Comparison of ENCODE assay signal across 36 cellular contexts in the genomic region with DNA sequence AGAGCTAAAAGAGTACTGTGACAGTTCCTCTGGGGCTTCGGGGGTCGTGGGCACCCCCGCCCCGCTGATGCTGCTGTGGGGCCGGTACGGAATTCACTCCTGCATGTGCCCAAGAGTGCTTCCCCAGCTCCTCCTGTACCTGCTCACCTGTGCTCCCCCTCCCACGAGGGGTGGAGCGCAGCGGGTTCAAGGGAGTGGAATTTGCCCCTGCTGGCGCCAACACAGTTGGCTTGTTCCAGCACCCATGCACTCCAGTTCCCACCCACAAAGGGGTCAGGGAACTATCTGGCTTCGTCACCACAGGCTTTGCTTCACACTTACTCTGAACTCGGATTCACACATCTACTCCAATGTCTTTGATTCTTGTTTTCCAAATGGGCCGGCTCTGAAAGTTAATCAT.
"Had no signal": no experiment of that assay in that cellular context is flagged by ENCODE, and none has a peak within 500 bp of the region (broad histone marks: within the 10 kb centered on the region; RNA-seq: fewer than 3 reads in every experiment).

No MANE protein-coding gene starts in this region.

- H3K4me1 Mint-ChIP-seq: activated B cell treated with CpG ODN at 0.5 μM for 24 hours; activated CD4-positive, alpha-beta memory T cell treated with anti-CD3 and anti-CD28 coated beads, Interleukin-2, amount 10 ng/mL, durations not matched to agents 7 days and 5 days; activated CD4-positive, alpha-beta T cell treated with anti-CD3 and anti-CD28 coated beads, Interleukin-2, amount 10 ng/mL, durations not matched to agents 7 days and 5 days; activated naive CD4-positive, alpha-beta T cell treated with anti-CD3 and anti-CD28 coated beads, Interleukin-2, amount 10 ng/mL, durations not matched to agents 7 days and 5 days; activated naive CD8-positive, alpha-beta T cell treated with anti-CD3 and anti-CD28 coated beads, Interleukin-2, amount 10 ng/mL, durations not matched to agents 7 days and 5 days; brain; T-helper 17 cell had no signal

- H3K27ac Mint-ChIP-seq: activated B cell treated with CpG ODN at 0.5 μM for 24 hours; activated CD4-positive, alpha-beta memory T cell treated with anti-CD3 and anti-CD28 coated beads, Interleukin-2, amount 10 ng/mL, durations not matched to agents 7 days and 5 days; activated CD4-positive, alpha-beta T cell treated with anti-CD3 and anti-CD28 coated beads, Interleukin-2, amount 10 ng/mL, durations not matched to agents 7 days and 5 days; activated naive CD4-positive, alpha-beta T cell treated with anti-CD3 and anti-CD28 coated beads, Interleukin-2, amount 10 ng/mL, durations not matched to agents 7 days and 5 days; activated naive CD4-positive, alpha-beta T cell treated with anti-CD3 and anti-CD28 coated beads, Interleukin-2, amount 50 U/mL, for 72 hours; activated naive CD8-positive, alpha-beta T cell treated with anti-CD3 and anti-CD28 coated beads, Interleukin-2, amount 10 ng/mL, durations not matched to agents 7 days and 5 days; activated T-cell treated with anti-CD3 and anti-CD28 coated beads, Interleukin-2, amount 50 U/mL, for 24 hours; activated T-cell treated with anti-CD3 and anti-CD28 coated beads, Interleukin-2, amount 50 U/mL, for 72 hours; brain; effector memory CD8-positive, alpha-beta T cell; T-helper 17 cell; T-helper 2 cell treated with Interferon-gamma antibody and Interleukin-4, amounts not matched to agents 5 μg/mL and 100 μg/mL, for 36 hours had no signal

- H3K36me3 ChIP-seq: ascending aorta, breast epithelium, cardiac muscle cell, esophagus muscularis mucosa, gastrocnemius medialis, heart left ventricle, WERI-Rb-1 had no signal

- H3K27ac ChIP-seq: ascending aorta, breast epithelium, cardiac muscle cell, coronary artery, esophagus muscularis mucosa, foreskin keratinocyte, gastrocnemius medialis, heart left ventricle, WERI-Rb-1 had no signal

- ATAC-seq: activated CD4-positive, CD25-positive, alpha-beta regulatory T cell treated with anti-CD3 and anti-CD28 coated beads, Interleukin-2, amount 50 U/mL, for 24 hours; activated naive CD4-positive, alpha-beta T cell treated with anti-CD3 and anti-CD28 coated beads, Interleukin-2, amount 50 U/mL, for 72 hours; activated T-cell treated with anti-CD3 and anti-CD28 coated beads, Interleukin-2, amount 50 U/mL, for 72 hours; effector memory CD8-positive, alpha-beta T cell; foreskin keratinocyte; gastrocnemius medialis; heart left ventricle; T-helper 17 cell had no signal

- H3K4me3 Mint-ChIP-seq: activated B cell treated with CpG ODN at 0.5 μM for 24 hours; activated CD4-positive, alpha-beta memory T cell treated with anti-CD3 and anti-CD28 coated beads, Interleukin-2, amount 10 ng/mL, durations not matched to agents 7 days and 5 days; activated CD4-positive, alpha-beta T cell treated with anti-CD3 and anti-CD28 coated beads, Interleukin-2, amount 10 ng/mL, durations not matched to agents 7 days and 5 days; activated naive CD4-positive, alpha-beta T cell treated with anti-CD3 and anti-CD28 coated beads, Interleukin-2, amount 10 ng/mL, durations not matched to agents 7 days and 5 days; activated naive CD8-positive, alpha-beta T cell treated with anti-CD3 and anti-CD28 coated beads, Interleukin-2, amount 10 ng/mL, durations not matched to agents 7 days and 5 days; activated T-cell treated with anti-CD3 and anti-CD28 coated beads, Interleukin-2, amount 50 U/mL, for 24 hours; activated T-cell treated with anti-CD3 and anti-CD28 coated beads, Interleukin-2, amount 50 U/mL, for 72 hours; brain; effector memory CD8-positive, alpha-beta T cell; T-helper 17 cell; T-helper 2 cell treated with Interferon-gamma antibody and Interleukin-4, amounts not matched to agents 5 μg/mL and 100 μg/mL, for 36 hours had no signal

- H3K36me3 Mint-ChIP-seq: activated naive CD4-positive, alpha-beta T cell treated with anti-CD3 and anti-CD28 coated beads, Interleukin-2, amount 10 ng/mL, durations not matched to agents 7 days and 5 days; activated naive CD4-positive, alpha-beta T cell treated with anti-CD3 and anti-CD28 coated beads, Interleukin-2, amount 50 U/mL, for 72 hours; activated naive CD8-positive, alpha-beta T cell treated with anti-CD3 and anti-CD28 coated beads, Interleukin-2, amount 10 ng/mL, durations not matched to agents 7 days and 5 days; brain had no signal

- H3K27me3 ChIP-seq: ascending aorta, breast epithelium, cardiac muscle cell, esophagus muscularis mucosa, foreskin keratinocyte, gastrocnemius medialis, heart left ventricle had no signal

- H3K9me3 Mint-ChIP-seq: brain had no signal

- H3K27me3 Mint-ChIP-seq: activated B cell treated with CpG ODN at 0.5 μM for 24 hours; activated CD4-positive, alpha-beta memory T cell treated with anti-CD3 and anti-CD28 coated beads, Interleukin-2, amount 10 ng/mL, durations not matched to agents 7 days and 5 days; activated CD4-positive, alpha-beta T cell treated with anti-CD3 and anti-CD28 coated beads, Interleukin-2, amount 10 ng/mL, durations not matched to agents 7 days and 5 days; activated naive CD4-positive, alpha-beta T cell treated with anti-CD3 and anti-CD28 coated beads, Interleukin-2, amount 10 ng/mL, durations not matched to agents 7 days and 5 days; activated naive CD8-positive, alpha-beta T cell treated with anti-CD3 and anti-CD28 coated beads, Interleukin-2, amount 10 ng/mL, durations not matched to agents 7 days and 5 days; activated T-cell treated with anti-CD3 and anti-CD28 coated beads, Interleukin-2, amount 50 U/mL, for 24 hours; effector memory CD8-positive, alpha-beta T cell; T-helper 17 cell had no signal

- H3K4me1 ChIP-seq: ascending aorta, breast epithelium, esophagus muscularis mucosa, foreskin keratinocyte, gastrocnemius medialis, heart left ventricle had no signal

- DNase-seq: activated B cell treated with CpG ODN at 0.5 μM for 24 hours; activated CD4-positive, alpha-beta memory T cell treated with anti-CD3 and anti-CD28 coated beads, Interleukin-2, amount 10 ng/mL, durations not matched to agents 7 days and 5 days; activated CD4-positive, alpha-beta T cell treated with anti-CD3 and anti-CD28 coated beads for 4 hours; activated CD4-positive, alpha-beta T cell treated with anti-CD3 and anti-CD28 coated beads, Interleukin-2, amount 10 ng/mL, durations not matched to agents 7 days and 5 days; activated CD4-positive, alpha-beta T cell treated with anti-CD3 and anti-CD28 coated beads, Interleukin-2, amount 50 U/mL, for 4 hours; activated CD8-positive, alpha-beta memory T cell treated with anti-CD3 and anti-CD28 coated beads, Interleukin-2, amount 50 U/mL, for 48 hours; activated gamma-delta T cell; activated naive CD4-positive, alpha-beta T cell; activated naive CD4-positive, alpha-beta T cell treated with anti-CD3 and anti-CD28 coated beads, Interleukin-2, amount 10 ng/mL, durations not matched to agents 7 days and 5 days; activated naive CD8-positive, alpha-beta T cell treated with anti-CD3 and anti-CD28 coated beads, Interleukin-2, amount 10 ng/mL, durations not matched to agents 7 days and 5 days; activated T-cell treated with anti-CD3 and anti-CD28 coated beads for 4 hours; activated T-cell treated with anti-CD3 and anti-CD28 coated beads, Interleukin-2, amount 50 U/mL, for 24 hours; activated T-cell treated with anti-CD3 and anti-CD28 coated beads, Interleukin-2, amount 50 U/mL, for 72 hours; central memory CD4-positive, alpha-beta T cell; cerebellar nuclear complex; dermis blood vessel endothelial cell; effector CD4-positive, alpha-beta T cell; effector memory CD8-positive, alpha-beta T cell; erythroblast; foreskin keratinocyte; gastrocnemius medialis; glutamatergic neuron; heart left ventricle; T-helper 1 cell; T-helper 17 cell; T1000; WERI-Rb-1 had no signal

- H3K9me3 ChIP-seq: ascending aorta, breast epithelium, esophagus muscularis mucosa, gastrocnemius medialis had no signal

- H3K4me3 ChIP-seq: ascending aorta, breast epithelium, cardiac muscle cell, coronary artery, esophagus muscularis mucosa, gastrocnemius medialis, heart left ventricle had no signal
